In the genomic region with DNA sequence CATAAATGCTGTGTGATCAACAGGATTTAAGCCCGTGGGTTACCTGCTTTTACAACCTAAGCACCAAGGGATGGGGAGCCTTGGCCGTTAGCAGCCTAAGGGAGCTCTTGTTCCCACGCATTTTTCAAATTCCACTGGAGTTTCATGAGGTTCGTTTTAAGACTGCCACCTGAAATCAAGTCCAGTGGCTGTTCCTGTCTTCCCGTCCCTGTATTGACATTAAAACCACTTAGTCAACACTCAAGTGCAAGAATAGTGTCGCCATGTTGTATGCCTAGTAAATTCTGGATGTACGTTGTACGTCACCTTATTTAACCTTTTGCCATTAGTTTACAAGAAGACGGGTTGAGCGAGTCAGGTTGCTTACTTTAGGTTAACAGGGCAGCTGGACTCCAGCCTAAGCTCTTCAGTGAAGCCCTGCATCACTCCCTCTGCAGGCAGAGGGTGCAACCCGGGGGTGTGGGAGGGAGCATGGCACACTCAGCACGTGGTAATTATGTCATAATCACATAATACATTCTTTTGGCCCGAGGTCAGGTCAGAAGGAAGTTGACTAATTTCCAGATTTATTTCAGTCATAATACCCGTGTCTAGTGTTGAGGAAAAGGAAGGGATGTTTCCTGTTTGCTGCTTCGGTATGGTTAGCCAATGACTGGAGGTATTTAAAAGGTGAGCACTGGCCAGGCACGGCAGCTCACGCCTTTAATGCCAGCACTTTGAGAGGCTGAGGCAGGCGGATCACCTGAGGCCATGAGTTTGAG, we compare ENCODE assay signal across 8 cellular contexts. TPM values are rescaled to one million over a fixed set of nuclear protein-coding genes. Genes with fewer than 3 reads are reported as not detected.
DNase-seq lines count a peak whose midpoint lies in the region; ATAC-seq and TF ChIP-seq lines count a peak whose summit lies in the region.

No MANE protein-coding gene starts in this region.

- H3K27ac Mint-ChIP-seq in memory B cell, result peak overlapping the region; percentile 69

- ATAC-seq in HG03432 (IDR thresholded peaks at IDR 0.05; ENCODE audit: unreplicated experiment), result peak; percentile 48
- no peak for ATAC-seq in memory B cell (ENCODE audit: low read depth)

- WGBS in suprapubic skin, result 33% methylated on average over 18 of the region's 18 CpGs

- H3K36me3 ChIP-seq in SJCRH30 (no peaks in the 10 kb centered on the region), colonic mucosa (no peaks in the 10 kb centered on the region), suprapubic skin (no peaks in the 10 kb centered on the region)

- in situ Hi-C loops in GM13977 (cut with MboI; ENCODE audit: low pct_unique_long_range_greater_than_20kb, low sequenced_read_pairs, unreplicated experiment), result no loop called here

- DNase-seq in GM13977 (ENCODE audit: low spot score) (peak; percentile 42), SJCRH30 (peak; percentile 62 to 75), colonic mucosa (peak; percentile 78), memory B cell (ENCODE audit: low spot score in 2 of 2) (no peak), suprapubic skin (ENCODE audit: low spot score in 2 of 2) (peak in 1 of 2 donors; percentile 85), NCI-H2171 (lab: John Stamatoyannopoulos, UW) (no peak), amygdala (lab: John Stamatoyannopoulos, UW) (no peak)

- H3K4me1 Mint-ChIP-seq in memory B cell, result peaks cover 18% of the 10 kb centered on the region

- H3K9me3 Mint-ChIP-seq in memory B cell, result no peaks in the 10 kb centered on the region

- H3K27me3 ChIP-seq in SJCRH30 (no peaks in the 10 kb centered on the region), colonic mucosa (no peaks in the 10 kb centered on the region), suprapubic skin (no peaks in the 10 kb centered on the region)

- peaks cover 6% of the 10 kb centered on the region for H3K36me3 Mint-ChIP-seq in memory B cell

- no peak overlapping the region for H3K4me3 Mint-ChIP-seq in memory B cell

- peak overlapping the region; percentile 75 for H3K27ac ChIP-seq in SJCRH30
- peak overlapping the region; percentile 6 for H3K27ac ChIP-seq in colonic mucosa
- H3K27ac ChIP-seq in suprapubic skin, result peak overlapping the region; percentile 36

- peak overlapping the region in 1 of 2 donors; percentile 27 for H3K9ac ChIP-seq in colonic mucosa (ENCODE audit: low read depth in 2 of 2, low read length in 2 of 2)

- TF ChIP-seq EP300 in suprapubic skin (IDR thresholded peaks at IDR 0.05), result peak; percentile 1

- TF ChIP-seq CTCF in GM13977 (IDR thresholded peaks at IDR 0.05; ENCODE audit: extremely low read depth, insufficient read depth, missing control alignments), result no peak
- no peak for TF ChIP-seq CTCF in colonic mucosa (IDR thresholded peaks at IDR 0.05)
- no peak for TF ChIP-seq CTCF in suprapubic skin (IDR thresholded peaks at IDR 0.05)

- intact Hi-C loops in colonic mucosa (cut with DNase I), result no loop called here

- H3K4me3 ChIP-seq in SJCRH30 (no peak overlapping the region), colonic mucosa (no peak overlapping the region), suprapubic skin (no peak overlapping the region)

- H3K9me3 ChIP-seq in SJCRH30 (replicated peaks), result no peaks in the 10 kb centered on the region
- no peaks in the 10 kb centered on the region for H3K9me3 ChIP-seq in colonic mucosa
- H3K9me3 ChIP-seq in suprapubic skin, result no peaks in the 10 kb centered on the region

- TF ChIP-seq POLR2A in suprapubic skin (IDR thresholded peaks at IDR 0.05), result no peak

- no peaks in the 10 kb centered on the region for H3K27me3 Mint-ChIP-seq in memory B cell

- H3K4me1 ChIP-seq in SJCRH30 (peaks cover 10% of the 10 kb centered on the region), colonic mucosa (no peaks in the 10 kb centered on the region), suprapubic skin (peaks cover 32% of the 10 kb centered on the region)

RNA-seq across cellular contexts. Expression of a gene that starts 42.5 kb away (rescaled TPM):
- total RNA-seq in SJCRH30 (2014; rRNA removed; shearing (Covaris generic)), result 15.2 and 17.7 TPM in 2 replicates
- total RNA-seq in colonic mucosa, result 10 to 100 TPM; 20.9 to 43.1 TPM
- 10 to 100 TPM; 20.2 to 26.2 (median 24.3) TPM for total RNA-seq in suprapubic skin

RNA-seq across cellular contexts. Expression of a gene that starts 42.7 kb away (rescaled TPM):
- 22.8 and 23.5 TPM in 2 replicates for total RNA-seq in SJCRH30 (2014; rRNA removed; shearing (Covaris generic))
- total RNA-seq in colonic mucosa, result 10 to 100 TPM; 11.3 to 14.0 TPM
- total RNA-seq in suprapubic skin, result 10 to 100 TPM in 3 of 4 donors, 1 to 10 TPM in 1; 9.9 to 15.0 (median 12.1) TPM

Comparison
In these comparisons a context has a peak if more than half of its experiments do, and no peak if none do; other contexts are left out.
1. DNase-seq: peak in GM13977 (single experiment), SJCRH30 (2 of 2) and colonic mucosa (single experiment); none in memory B cell (0 of 2), NCI-H2171 (single experiment) and amygdala (0 of 56).
2. H3K27ac ChIP-seq: peak in every context shown above with its lines; median percentile 75 in SJCRH30; 36 in suprapubic skin; 6 in colonic mucosa.